In the genomic region with DNA sequence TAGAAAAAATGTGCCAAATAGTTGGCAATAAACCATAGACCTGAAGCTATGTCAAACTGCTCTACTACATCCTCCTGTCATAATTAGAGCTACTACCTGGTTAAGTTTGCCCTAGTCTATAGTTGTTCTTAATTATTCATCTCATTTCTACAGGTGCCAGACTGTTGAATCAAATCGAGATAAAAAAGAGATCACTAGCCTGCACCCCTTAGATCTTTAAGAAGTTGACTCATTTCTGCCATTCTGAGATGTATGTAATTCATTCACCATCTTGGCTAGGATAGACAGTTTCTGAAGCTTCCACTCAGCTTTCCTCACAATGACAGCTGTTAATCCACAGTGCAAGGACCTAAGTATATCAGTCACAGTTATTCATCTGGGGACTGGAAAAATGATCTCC, we compare ENCODE assay signal across 21 cellular contexts.
"Had no signal": no experiment of that assay in that cellular context is flagged by ENCODE, and none has a peak within 500 bp of the region (broad histone marks: within the 10 kb centered on the region; RNA-seq: fewer than 3 reads in every experiment).

No MANE protein-coding gene starts in this region.

- DNase-seq: KBM-7, NCI-H1092, NCI-H1105 treated with DMSO at 0.1 percent for 48 hours, NCI-H1417 treated with DMSO at 0.1 percent for 48 hours, NCI-H146, NCI-H1694 treated with DMSO at 0.1 percent for 48 hours, NCI-H1930, NCI-H2081, NCI-H2107, NCI-H226, NCI-H446, NCI-H510A, NCI-H524 treated with DMSO at 0.1 percent for 48 hours, NCI-H69, NCI-H774, PC-3, SIG-M5 had no signal

- H3K4me3 ChIP-seq: SJSA1, SK-N-MC had no signal

- H3K27ac ChIP-seq: SJSA1, SK-N-MC had no signal

- H3K36me3 ChIP-seq: SJSA1 had no signal

- ATAC-seq: Panc1, PC-3, Right ventricle myocardium inferior had no signal

- H3K9me3 ChIP-seq: SJSA1 had no signal

- H3K4me1 ChIP-seq: SJSA1 had no signal

- H3K27me3 ChIP-seq: SJSA1 had no signal
